Comparison of ENCODE assay signal across 8 cellular contexts in genomic region chr16:27549857-27550581, GRCh38. TPM values are rescaled to one million over a fixed set of nuclear protein-coding genes. Genes with fewer than 3 reads are reported as not detected.
DNase-seq lines count a peak whose midpoint lies in the region; ATAC-seq and TF ChIP-seq lines count a peak whose summit lies in the region.

Gene GTF3C1 (minus strand): TSS chr16:27549913. CDS start chr16:27549890, 23 bp downstream.
Gene KATNIP (plus strand): TSS chr16:27550144. CDS start chr16:27550171, 27 bp downstream.

- H3K4me3 ChIP-seq in prostate gland, result peak within 1 kb of the TSS; percentile 82 to 83
- H3K4me3 ChIP-seq in urinary bladder (ENCODE audit: low read depth, low read length), result peak within 1 kb of the TSS; percentile 75

- TF ChIP-seq POLR2A in prostate gland (IDR thresholded peaks at IDR 0.05), result peak; percentile 78

- TF ChIP-seq CTCF in GM13976 (IDR thresholded peaks at IDR 0.05; ENCODE audit: borderline replicate concordance, control extremely low read depth, extremely low read depth, insufficient read depth, missing control alignments) (no peak), prostate gland (IDR thresholded peaks at IDR 0.05) (peak in 1 of 4 experiments; percentile 23)

- no peaks in the 10 kb centered on the region for H3K27me3 ChIP-seq in prostate gland (replicated peaks; ENCODE audit: insufficient read depth)

- in situ Hi-C loops in GM13976 (cut with MboI; ENCODE audit: low sequenced_read_pairs, unreplicated experiment), result no loop called here

- WGBS in prostate gland, result under 1% methylated on average over 49 of the region's 51 CpGs
- under 1% methylated on average over 51 of the region's 51 CpGs for WGBS in urinary bladder

- DNase-seq in GM13976 (ENCODE audit: low spot score) (peak; percentile 100), NCI-H146 treated with DMSO at 0.1 percent for 48 hours (lab: John Stamatoyannopoulos, UW; ENCODE audit: unreplicated experiment) (peak; percentile 97), amniotic epithelial cell (ENCODE audit: low read depth) (peak; percentile 94), left cardiac atrium (peak; percentile 100), prostate gland (ENCODE audit: low spot score) (peak; percentile 100)

- H3K4me1 ChIP-seq in prostate gland (replicated peaks), result peaks cover 6% of the 10 kb centered on the region
- H3K4me1 ChIP-seq in urinary bladder (ENCODE audit: insufficient read depth), result no peaks in the 10 kb centered on the region

- peak within 1 kb of the TSS; percentile 88 to 90 for H3K27ac ChIP-seq in prostate gland
- peak within 1 kb of the TSS; percentile 79 for H3K27ac ChIP-seq in urinary bladder (ENCODE audit: low read depth)

- ATAC-seq in HG02870 (IDR thresholded peaks at IDR 0.05; ENCODE audit: unreplicated experiment) (peak; percentile 92), left cardiac atrium (peak; percentile 98 to 100)

- intact Hi-C loops in T-helper 1 cell treated with Interleukin-12 subunit alpha and Interleukin-12 subunit beta and Interleukin-4 antibody, amounts not matched to agents 30 ng/mL and 1 ng/mL, for 36 hours (cut with micrococcal nuclease), result loop anchor here (1.0 to 10.0 kb wide), 5 partner anchors 29 to 662 kb away; partner anchors contain the start of genes IL21R, KDM8 and XPO6
- intact Hi-C loops in left cardiac atrium (cut with DNase I), result no loop called here
- intact Hi-C loops in prostate gland (cut with DNase I), result no loop called here

- H3K9me3 ChIP-seq in prostate gland, result no peaks in the 10 kb centered on the region

- H3K36me3 ChIP-seq in prostate gland (no peaks in the 10 kb centered on the region), urinary bladder (ENCODE audit: insufficient read depth) (no peaks in the 10 kb centered on the region)

RNA-seq across cellular contexts. Expression of gene GTF3C1, which starts in this region (rescaled TPM):
- 58.5 and 63.9 TPM in 2 replicates for total RNA-seq in T-helper 1 cell treated with Interleukin-12 subunit alpha and Interleukin-12 subunit beta and Interleukin-4 antibody, amounts not matched to agents 30 ng/mL and 1 ng/mL, for 36 hours
- total RNA-seq in left cardiac atrium (10 to 100 TPM; 43.3 to 53.6 TPM), prostate gland (100 to 1,000 TPM; 164 to 233 TPM), urinary bladder (55.5 TPM)
- 43.4 TPM for polyA plus RNA-seq in urinary bladder

RNA-seq across cellular contexts. Expression of gene KATNIP, which starts in this region (rescaled TPM):
- 16.1 and 17.2 TPM in 2 replicates for total RNA-seq in T-helper 1 cell treated with Interleukin-12 subunit alpha and Interleukin-12 subunit beta and Interleukin-4 antibody, amounts not matched to agents 30 ng/mL and 1 ng/mL, for 36 hours
- total RNA-seq in left cardiac atrium (10 to 100 TPM; 10.0 to 14.4 TPM), prostate gland (10 to 100 TPM; 31.7 to 40.9 TPM), urinary bladder (15.2 TPM)
- polyA plus RNA-seq in urinary bladder, result 9.4 TPM

Comparison
In these comparisons a context has a peak if more than half of its experiments do, and no peak if none do; other contexts are left out.
1. Peak in every context shown above with its lines: DNase-seq, ATAC-seq, H3K4me3 ChIP-seq and H3K27ac ChIP-seq.